ENCODE assay signal across 22 cellular contexts in genomic region chr5:122863240-122863639, GRCh38.
"Had no signal": no experiment of that assay in that cellular context is flagged by ENCODE, and none has a peak within 500 bp of the region (broad histone marks: within the 10 kb centered on the region; RNA-seq: fewer than 3 reads in every experiment).

No MANE protein-coding gene starts in this region.

- ATAC-seq: activated CD4-positive, CD25-positive, alpha-beta regulatory T cell treated with anti-CD3 and anti-CD28 coated beads, Interleukin-2, amount 50 U/mL, for 24 hours; activated CD8-positive, alpha-beta T cell treated with anti-CD3 and anti-CD28 coated beads for 36 hours had no signal

- DNase-seq: activated CD4-positive, alpha-beta T cell treated with anti-CD3 and anti-CD28 coated beads for 4 hours; activated CD8-positive, alpha-beta memory T cell treated with anti-CD3 and anti-CD28 coated beads, Interleukin-2, amount 50 U/mL, for 4 hours; activated CD8-positive, alpha-beta T cell treated with anti-CD3 and anti-CD28 coated beads for 36 hours; activated effector memory CD4-positive, alpha-beta T cell treated with Interleukin-2 at 50 U/mL for 16 hours; activated naive CD4-positive, alpha-beta T cell; aorta; central memory CD4-positive, alpha-beta T cell; MG63; NCI-H1092; NCI-H1417; NCI-H1930; NCI-H2107; NCI-H2171 treated with DMSO at 0.1 percent for 48 hours; NCI-H345; NCI-H510A treated with DMSO at 0.1 percent for 48 hours; NCI-H69; NK-92 treated with Interleukin-12 subunit alpha and Interleukin-12 subunit beta, amount 100 ng/mL, for 24 hours; Peyer's patch; SHP77 had no signal

- H3K4me1 Mint-ChIP-seq: activated naive CD4-positive, alpha-beta T cell treated with anti-CD3 and anti-CD28 coated beads, Interleukin-2, amount 50 U/mL, for 24 hours had no signal

- H3K27me3 Mint-ChIP-seq: activated naive CD4-positive, alpha-beta T cell treated with anti-CD3 and anti-CD28 coated beads, Interleukin-2, amount 50 U/mL, for 24 hours had no signal

- H3K4me3 Mint-ChIP-seq: activated CD8-positive, alpha-beta T cell treated with anti-CD3 and anti-CD28 coated beads for 36 hours; activated naive CD4-positive, alpha-beta T cell treated with anti-CD3 and anti-CD28 coated beads, Interleukin-2, amount 50 U/mL, for 24 hours; T-helper 1 cell treated with Interleukin-12 subunit alpha and Interleukin-12 subunit beta and Interleukin-4 antibody, amounts not matched to agents 30 μg/mL and 1 μg/mL, for 36 hours had no signal

- H3K9me3 Mint-ChIP-seq: activated CD8-positive, alpha-beta T cell treated with anti-CD3 and anti-CD28 coated beads for 36 hours; activated naive CD4-positive, alpha-beta T cell treated with anti-CD3 and anti-CD28 coated beads, Interleukin-2, amount 50 U/mL, for 24 hours; T-helper 1 cell treated with Interleukin-12 subunit alpha and Interleukin-12 subunit beta and Interleukin-4 antibody, amounts not matched to agents 30 μg/mL and 1 μg/mL, for 36 hours had no signal

- H3K36me3 Mint-ChIP-seq: activated naive CD4-positive, alpha-beta T cell treated with anti-CD3 and anti-CD28 coated beads, Interleukin-2, amount 50 U/mL, for 24 hours had no signal

- H3K27ac Mint-ChIP-seq: activated CD8-positive, alpha-beta T cell treated with anti-CD3 and anti-CD28 coated beads for 36 hours; activated naive CD4-positive, alpha-beta T cell treated with anti-CD3 and anti-CD28 coated beads, Interleukin-2, amount 50 U/mL, for 24 hours; T-helper 1 cell treated with Interleukin-12 subunit alpha and Interleukin-12 subunit beta and Interleukin-4 antibody, amounts not matched to agents 30 μg/mL and 1 μg/mL, for 36 hours had no signal
